In the genomic region with DNA sequence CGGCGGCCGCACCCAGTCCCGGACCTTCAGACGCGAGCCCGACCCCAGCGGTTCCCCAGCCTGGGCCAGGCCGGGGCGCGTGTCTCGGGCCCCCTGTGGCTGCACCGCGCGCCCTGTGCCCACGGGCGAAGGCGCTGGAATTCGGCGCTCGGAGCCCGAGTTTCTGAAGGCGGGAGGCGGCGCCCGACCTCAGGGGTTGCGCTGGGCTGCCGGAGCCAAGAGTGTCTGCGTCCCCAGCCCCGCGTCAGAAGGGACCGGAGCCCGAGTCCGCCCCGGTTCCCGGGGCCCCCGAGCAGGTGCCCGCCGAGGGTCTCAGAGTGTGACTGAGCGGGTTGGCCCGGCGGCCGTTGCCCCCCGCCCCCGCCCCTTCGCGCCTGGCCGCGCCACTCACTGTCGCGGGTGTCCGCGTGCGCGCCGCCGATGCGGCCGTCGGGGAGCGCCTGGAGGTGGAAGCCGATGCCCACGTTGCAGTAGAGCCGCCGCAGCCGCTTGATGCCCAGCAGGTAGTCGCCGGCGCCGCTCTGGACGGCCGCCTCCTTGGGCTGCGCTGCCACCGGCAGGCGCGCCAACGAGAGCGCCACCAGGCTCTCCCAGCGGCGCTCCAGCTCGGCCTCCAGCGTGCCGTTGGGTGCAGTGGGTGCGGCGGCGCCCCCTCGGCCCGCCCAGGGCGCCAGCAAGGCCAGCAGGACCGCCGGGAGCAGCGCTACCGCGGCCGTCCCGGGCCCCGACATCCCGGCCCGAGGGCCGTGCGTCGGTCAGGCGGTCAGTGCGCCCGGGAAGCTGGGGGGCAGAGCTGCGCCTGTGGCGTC, we compare ENCODE assay signal across 28 cellular contexts. TPM values are rescaled to one million over a fixed set of nuclear protein-coding genes. Genes with fewer than 3 reads are reported as not detected.
DNase-seq lines count a peak whose midpoint lies in the region; ATAC-seq, FAIRE-seq and TF ChIP-seq lines count a peak whose summit lies in the region.
"Had no signal": no experiment of that assay in that cellular context is flagged by ENCODE, and none has a peak within 500 bp of the region (broad histone marks: within the 10 kb centered on the region; RNA-seq: fewer than 3 reads in every experiment).

No MANE protein-coding gene starts in this region.

- H3K27me3 ChIP-seq in SK-N-SH (ENCODE audit: insufficient read depth) (peaks cover 38% of the 10 kb centered on the region), ectodermal cell (ENCODE audit: control insufficient read depth, insufficient read depth, low read length, poor library complexity, severe bottlenecking) (peaks cover 71% of the 10 kb centered on the region), tibial nerve (peaks cover 0 to 25% of the 10 kb centered on the region in 2 donors), pancreas (peaks cover 0 to 25% (median 0%) of the 10 kb centered on the region in 4 donors)

- TF ChIP-seq EP300 in SK-N-SH (IDR thresholded peaks at IDR 0.05; ENCODE audit: borderline replicate concordance in 1 of 2, low read depth in 1 of 2, low read length in 1 of 2): no peak
- no peak for TF ChIP-seq EP300 in tibial nerve (IDR thresholded peaks at IDR 0.05)

- no peak overlapping the region for H3K4me2 ChIP-seq in SK-N-SH

- H3K4me1 ChIP-seq in SK-N-SH (ENCODE audit: control insufficient read depth in 1 of 2, insufficient read depth in 2 of 2, low read depth in 1 of 2, low read length in 1 of 2) (no peaks in the 10 kb centered on the region), ectodermal cell (ENCODE audit: control insufficient read depth, insufficient read depth, low read length) (peaks cover 37% of the 10 kb centered on the region), tibial nerve (peaks cover 0 to 10% (median 0%) of the 10 kb centered on the region in 4 donors), pancreas (no peaks in the 10 kb centered on the region)
- H3K4me1 ChIP-seq: breast epithelium, colonic mucosa had no signal

- no peak overlapping the region for H3K27ac ChIP-seq in SK-N-SH (ENCODE audit: low read depth in 2 of 2, low read length in 1 of 2)
- no peak overlapping the region for H3K27ac ChIP-seq in ectodermal cell (ENCODE audit: insufficient read depth, low read depth, low read length, poor library complexity, severe bottlenecking)
- H3K27ac ChIP-seq in tibial nerve: peak overlapping the region in 2 of 4 donors; percentile 26 to 80
- no peak overlapping the region for H3K27ac ChIP-seq in pancreas
- H3K27ac ChIP-seq: breast epithelium, colonic mucosa had no signal

- DNase-seq in SK-N-SH (peak; percentile 41), left lobe of liver (ENCODE audit: low spot score) (no peak), tibial nerve (ENCODE audit: low spot score in 2 of 2) (no peak), pancreas (no peak), kidney glomerular epithelial cell (lab: John Stamatoyannopoulos, UW) (no peak)
- DNase-seq in activated CD8-positive, alpha-beta memory T cell treated with anti-CD3 and anti-CD28 coated beads, Interleukin-2, amount 50 U/mL, for 4 hours: no peak
- DNase-seq: activated CD4-positive, alpha-beta memory T cell treated with anti-CD3 and anti-CD28 coated beads, Interleukin-2, amount 10 ng/mL, durations not matched to agents 7 days and 5 days; activated T-cell treated with anti-CD3 and anti-CD28 coated beads, Interleukin-2, amount 50 U/mL, for 1 hour; colonic mucosa; KG1; NCI-H146; NCI-H524 treated with DMSO at 0.1 percent for 48 hours; occipital lobe; stimulated activated naive CD8-positive, alpha-beta T cell treated with anti-CD3 and anti-CD28 coated beads, Interleukin-15, amount 100 ng/mL, for 72 hours had no signal

- H3K36me3 ChIP-seq in SK-N-SH (replicated peaks in 1 of 2; ENCODE audit: control insufficient read depth in 1 of 2, insufficient read depth in 2 of 2, low read length in 1 of 2): no peaks in the 10 kb centered on the region
- no peaks in the 10 kb centered on the region for H3K36me3 ChIP-seq in ectodermal cell (ENCODE audit: control insufficient read depth, insufficient read depth, low read length)
- H3K36me3 ChIP-seq in tibial nerve: no peaks in the 10 kb centered on the region
- no peaks in the 10 kb centered on the region for H3K36me3 ChIP-seq in pancreas
- H3K36me3 ChIP-seq: breast epithelium, colonic mucosa had no signal

- no peak overlapping the region for H3K9ac ChIP-seq in SK-N-SH

- TF ChIP-seq CTCF in SK-N-SH (IDR thresholded peaks at IDR 0.05): no peak
- TF ChIP-seq CTCF in tibial nerve (IDR thresholded peaks at IDR 0.05): no peak
- no peak for TF ChIP-seq CTCF in pancreas (IDR thresholded peaks at IDR 0.05)

- 9% methylated on average over 13 of the region's 107 CpGs for WGBS in SK-N-SH (ENCODE audit: low lambda C conversion rate)
- 3% methylated on average over 107 of the region's 107 CpGs for WGBS in ectodermal cell, 2 experiments
- WGBS in tibial nerve, 2 donors: 0 to 1% methylated on average over 8 to 33 of the region's 107 CpGs
- WGBS in pancreas, 2 donors: 1% methylated on average over 91 to 107 of the region's 107 CpGs

- H4K20me1 ChIP-seq in SK-N-SH (ENCODE audit: insufficient read depth): no peaks in the 10 kb centered on the region

- ATAC-seq in SK-N-SH treated with all-trans-retinoic acid at 6 μM for 48 hours (no peak), left lobe of liver (peak; percentile 32), pancreas (no peak)
- ATAC-seq: activated CD4-positive, CD25-positive, alpha-beta regulatory T cell treated with anti-CD3 and anti-CD28 coated beads, Interleukin-2, amount 50 U/mL, for 24 hours; stimulated activated naive CD8-positive, alpha-beta T cell treated with anti-CD3 and anti-CD28 coated beads, Interleukin-15, amount 100 ng/mL, for 72 hours had no signal

- H2AFZ ChIP-seq in SK-N-SH (ENCODE audit: low read depth): no peak overlapping the region

- FAIRE-seq in pancreas (lab: Jason Lieb, UNC): no peak
- FAIRE-seq: A204.1, endometrium, keratinocyte had no signal

- CTCF ChIA-PET in SK-N-SH (lab: Yijun Ruan, JAX): interaction anchor here (0.6 to 1.7 kb wide), 4 partner anchors 13 to 142 kb away, joined by 3 to 4 read pairs (median 3); no protein-coding TSS in a partner anchor

- POLR2A ChIA-PET in SK-N-SH (lab: Yijun Ruan, JAX): no interaction called here

- peaks cover 3% of the 10 kb centered on the region for H3F3A ChIP-seq in SK-N-SH (replicated peaks; ENCODE audit: insufficient read depth)

- no peaks in the 10 kb centered on the region for H3K9me2 ChIP-seq in SK-N-SH

- no peaks in the 10 kb centered on the region for H3K9me3 ChIP-seq in SK-N-SH
- H3K9me3 ChIP-seq in ectodermal cell (ENCODE audit: control insufficient read depth, low read length): no peaks in the 10 kb centered on the region
- H3K9me3 ChIP-seq in tibial nerve: no peaks in the 10 kb centered on the region
- no peaks in the 10 kb centered on the region for H3K9me3 ChIP-seq in pancreas
- H3K9me3 ChIP-seq: colonic mucosa had no signal

- H3K4me3 ChIP-seq in SK-N-SH (ENCODE audit: low read depth in 2 of 2, low read length in 1 of 2) (no peak overlapping the region), ectodermal cell (ENCODE audit: insufficient read depth, low read depth, low read length) (peak overlapping the region; percentile 29), tibial nerve (peak overlapping the region in 3 of 4 donors; percentile 5 to 48 (median 19)), pancreas (no peak overlapping the region)
- H3K4me3 ChIP-seq: colonic mucosa, lung had no signal

- intact Hi-C loops in pancreas (cut with DNase I): no loop called here

- no peaks in the 10 kb centered on the region for H3K79me2 ChIP-seq in SK-N-SH (ENCODE audit: insufficient read depth)

- TF ChIP-seq POLR2A in tibial nerve (IDR thresholded peaks at IDR 0.05): no peak

- TF ChIP-seq RAD21 in SK-N-SH (IDR thresholded peaks at IDR 0.05; ENCODE audit: low read length): no peak

TF ChIP-seq in SK-N-SH, 30 proteins besides CTCF, POLR2A, EP300 and RAD21 (continues in another document):
- TF ChIP-seq NRF1 (IDR thresholded peaks at IDR 0.05; ENCODE audit: low read depth, low read length) (no peak), SMC3 (IDR thresholded peaks at IDR 0.05; ENCODE audit: low read depth, low read length) (no peak)
- TF ChIP-seq, protein P1, sequence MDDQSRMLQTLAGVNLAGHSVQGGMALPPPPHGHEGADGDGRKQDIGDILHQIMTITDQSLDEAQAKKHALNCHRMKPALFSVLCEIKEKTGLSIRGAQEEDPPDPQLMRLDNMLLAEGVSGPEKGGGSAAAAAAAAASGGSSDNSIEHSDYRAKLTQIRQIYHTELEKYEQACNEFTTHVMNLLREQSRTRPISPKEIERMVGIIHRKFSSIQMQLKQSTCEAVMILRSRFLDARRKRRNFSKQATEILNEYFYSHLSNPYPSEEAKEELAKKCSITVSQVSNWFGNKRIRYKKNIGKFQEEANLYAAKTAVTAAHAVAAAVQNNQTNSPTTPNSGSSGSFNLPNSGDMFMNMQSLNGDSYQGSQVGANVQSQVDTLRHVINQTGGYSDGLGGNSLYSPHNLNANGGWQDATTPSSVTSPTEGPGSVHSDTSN (IDR thresholded peaks at IDR 0.05): no peak

TF ChIP-seq in SK-N-SH treated with all-trans-retinoic acid at 6 μM for 48 hours, 23 proteins besides CTCF, POLR2A, EP300 and RAD21:
- TF ChIP-seq GLIS3 (CRISPR knock-in tag; IDR thresholded peaks at IDR 0.05): no peak

RNA-seq across cellular contexts. Expression of gene FGF4, which starts 0.6 kb away (rescaled TPM):
- not detected in 2 replicates for polyA plus RNA-seq in SK-N-SH (2012; rRNA removed)
- not detected in 2 replicates for polyA plus RNA-seq in SK-N-SH (2012; cell fraction: cytosol; rRNA removed)
- polyA plus RNA-seq in SK-N-SH (2012; cell fraction: nucleus; rRNA removed): not detected in 2 replicates
- polyA plus RNA-seq in ectodermal cell (2013, experiment 1 of 4): not detected
- polyA plus RNA-seq in ectodermal cell (2013, experiment 2 of 4): 0.09 TPM
- polyA plus RNA-seq in ectodermal cell (2013, experiment 3 of 4): 0.05 TPM
- 0.08 TPM for polyA plus RNA-seq in ectodermal cell (2013, experiment 4 of 4)
- not detected for total RNA-seq in left lobe of liver
- total RNA-seq in tibial nerve: 10 to 100 TPM in 1 of 4 donors, 1 to 10 TPM in 3; 1.8 to 17.3 (median 3.7) TPM
- not detected for total RNA-seq in pancreas
- polyA plus RNA-seq in pancreas: not detected
- total RNA-seq: activated CD4-positive, alpha-beta memory T cell treated with anti-CD3 and anti-CD28 coated beads, Interleukin-2, amount 10 ng/mL, durations not matched to agents 7 days and 5 days; breast epithelium; colonic mucosa; Daoy; fibroblast of lung; lung; occipital lobe; renal cortical epithelial cell had no signal
- polyA plus RNA-seq: adipose tissue, BJ, fibroblast of lung, keratinocyte, lung had no signal

RNA-seq across cellular contexts. Expression of gene FGF3, which starts 44.7 kb away (rescaled TPM):
- polyA plus RNA-seq in SK-N-SH (2012; rRNA removed) (not detected in 2 replicates), pancreas (not detected)
- not detected in 2 replicates for polyA plus RNA-seq in SK-N-SH (2012; cell fraction: cytosol; rRNA removed)
- polyA plus RNA-seq in SK-N-SH (2012; cell fraction: nucleus; rRNA removed): not detected in 2 replicates
- polyA plus RNA-seq in ectodermal cell (2013, experiment 1 of 4): 0.61 TPM
- polyA plus RNA-seq in ectodermal cell (2013, experiment 2 of 4): 0.46 TPM
- 1.7 TPM for polyA plus RNA-seq in ectodermal cell (2013, experiment 3 of 4)
- 0.49 TPM for polyA plus RNA-seq in ectodermal cell (2013, experiment 4 of 4)
- total RNA-seq in left lobe of liver (not detected), tibial nerve (not detected), pancreas (not detected)
- total RNA-seq: activated CD4-positive, alpha-beta memory T cell treated with anti-CD3 and anti-CD28 coated beads, Interleukin-2, amount 10 ng/mL, durations not matched to agents 7 days and 5 days; breast epithelium; colonic mucosa; Daoy; fibroblast of lung; H4; lung; occipital lobe; renal cortical epithelial cell had no signal
- polyA plus RNA-seq: adipose tissue, BJ, fibroblast of lung, keratinocyte, lung had no signal

Comparison
In these comparisons a context has a peak if more than half of its experiments do, and no peak if none do; other contexts are left out.
1. H3K4me3 ChIP-seq: peak in ectodermal cell (single experiment) and tibial nerve (3 of 4); none in SK-N-SH (0 of 2) and pancreas (0 of 4).